26 cellular contexts compared by ENCODE assay signal in the genomic region with DNA sequence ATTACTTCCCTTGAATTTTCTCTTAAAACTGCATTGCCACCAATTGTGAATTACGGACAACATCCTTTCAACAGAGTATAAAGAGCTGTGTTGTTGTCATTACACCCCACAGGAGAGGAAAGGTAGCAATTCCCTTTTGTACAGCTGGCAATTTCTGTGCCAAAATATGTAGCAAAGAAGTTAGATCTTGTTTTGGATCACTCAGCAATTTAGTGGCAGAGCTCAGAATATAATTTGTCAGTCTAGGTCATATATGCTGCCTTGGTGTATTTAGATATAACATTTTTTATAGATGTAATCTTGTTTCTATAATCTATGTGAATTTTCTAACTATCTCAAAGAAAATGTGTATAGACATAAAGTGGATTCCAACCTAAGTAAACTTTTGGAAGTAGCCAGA. TPM values are rescaled to one million over a fixed set of nuclear protein-coding genes. Genes with fewer than 3 reads are reported as not detected.
A peak's percentile ranks its signal among the peaks of the same experiment; 100 is the strongest.
DNase-seq lines count a peak whose midpoint lies in the region; ATAC-seq and TF ChIP-seq lines count a peak whose summit lies in the region.
"Had no signal": no experiment of that assay in that cellular context is flagged by ENCODE, and none has a peak within 500 bp of the region (broad histone marks: within the 10 kb centered on the region; RNA-seq: fewer than 3 reads in every experiment).

No MANE protein-coding gene starts in this region.

- H3K27ac ChIP-seq in CD8-positive, alpha-beta T cell (ENCODE audit: low read depth, low read length): no peak overlapping the region
- H3K27ac ChIP-seq: brain microvascular endothelial cell, foreskin keratinocyte had no signal

- peaks cover 73% of the 10 kb centered on the region for H3K36me3 Mint-ChIP-seq in activated CD8-positive, alpha-beta memory T cell treated with anti-CD3 and anti-CD28 coated beads, Interleukin-2, amount 10 ng/mL, durations not matched to agents 7 days and 5 days
- H3K36me3 Mint-ChIP-seq in CD8-positive, alpha-beta T cell: peaks cover 82% of the 10 kb centered on the region
- H3K36me3 Mint-ChIP-seq in activated T-helper 1 cell treated with anti-CD3 and anti-CD28 coated beads, Interleukin-12 subunit alpha, Interleukin-12 subunit beta, Interleukin-2, Interleukin-4 antibody, amounts not matched to agents 30 ng/mL and 10 ng/mL and 1 ng/mL, durations not matched to agents 14 hours and 24 hours and 36 hours (ENCODE audit: low read depth): peaks cover 64% of the 10 kb centered on the region
- peaks cover 71% of the 10 kb centered on the region for H3K36me3 Mint-ChIP-seq in nephron (ENCODE audit: low read depth)

- peak overlapping the region; percentile 99 for H3K27ac Mint-ChIP-seq in activated CD8-positive, alpha-beta memory T cell treated with anti-CD3 and anti-CD28 coated beads, Interleukin-2, amount 10 ng/mL, durations not matched to agents 7 days and 5 days
- H3K27ac Mint-ChIP-seq in CD8-positive, alpha-beta T cell: peak overlapping the region; percentile 53
- H3K27ac Mint-ChIP-seq in activated T-helper 1 cell treated with anti-CD3 and anti-CD28 coated beads, Interleukin-12 subunit alpha, Interleukin-12 subunit beta, Interleukin-2, Interleukin-4 antibody, amounts not matched to agents 30 ng/mL and 10 ng/mL and 1 ng/mL, durations not matched to agents 14 hours and 24 hours and 36 hours: no peak overlapping the region
- H3K27ac Mint-ChIP-seq in nephron: peak overlapping the region; percentile 62 to 80 (median 78)

- TF ChIP-seq CTCF in CD8-positive, alpha-beta T cell (IDR thresholded peaks at IDR 0.05): no peak
- no peak for TF ChIP-seq CTCF in nephron (IDR thresholded peaks at IDR 0.05; ENCODE audit: unreplicated experiment in 3 of 3)

- POLR2A ChIA-PET in CD8-positive, alpha-beta T cell (lab: Charles Lee): no interaction called here

- no peaks in the 10 kb centered on the region for H3K4me1 ChIP-seq in CD8-positive, alpha-beta T cell (ENCODE audit: insufficient read depth, low read length)
- H3K4me1 ChIP-seq: foreskin keratinocyte had no signal

- peaks cover 69% of the 10 kb centered on the region for H3K4me1 Mint-ChIP-seq in activated CD8-positive, alpha-beta memory T cell treated with anti-CD3 and anti-CD28 coated beads, Interleukin-2, amount 10 ng/mL, durations not matched to agents 7 days and 5 days
- H3K4me1 Mint-ChIP-seq in CD8-positive, alpha-beta T cell (ENCODE audit: low read depth): peaks cover 14% of the 10 kb centered on the region
- H3K4me1 Mint-ChIP-seq in activated T-helper 1 cell treated with anti-CD3 and anti-CD28 coated beads, Interleukin-12 subunit alpha, Interleukin-12 subunit beta, Interleukin-2, Interleukin-4 antibody, amounts not matched to agents 30 ng/mL and 10 ng/mL and 1 ng/mL, durations not matched to agents 14 hours and 24 hours and 36 hours (ENCODE audit: low read depth): peaks cover 80% of the 10 kb centered on the region
- H3K4me1 Mint-ChIP-seq in nephron: peaks cover 29% of the 10 kb centered on the region
- H3K4me1 Mint-ChIP-seq: WTC11 had no signal

- no peaks in the 10 kb centered on the region for H3K27me3 ChIP-seq in CD8-positive, alpha-beta T cell (ENCODE audit: insufficient read depth, low read length)
- H3K27me3 ChIP-seq: BLaER1 treated with 17β-estradiol and CSF1 and Interleukin-3, amounts not matched to agents 10 nM and 100 nM; brain microvascular endothelial cell; foreskin keratinocyte had no signal

- peaks cover 29% of the 10 kb centered on the region for H3K36me3 ChIP-seq in CD8-positive, alpha-beta T cell (ENCODE audit: insufficient read depth, low read length)

- CTCF ChIA-PET in activated CD8-positive, alpha-beta memory T cell treated with anti-CD3 and anti-CD28 coated beads, Interleukin-2, amount 10 ng/mL, durations not matched to agents 7 days and 5 days (lab: Charles Lee): interaction anchor here (1.3 to 2.9 kb wide), 2 partner anchors 457 to 548 kb away, joined by 6 to 13 read pairs; no protein-coding TSS in a partner anchor
- CTCF ChIA-PET in CD8-positive, alpha-beta T cell (lab: Charles Lee): interaction anchor here (10.9 kb wide), 1 partner anchor 548 kb away, joined by 268 read pairs; no protein-coding TSS in a partner anchor

- no peaks in the 10 kb centered on the region for H3K9me3 Mint-ChIP-seq in activated CD8-positive, alpha-beta memory T cell treated with anti-CD3 and anti-CD28 coated beads, Interleukin-2, amount 10 ng/mL, durations not matched to agents 7 days and 5 days (ENCODE audit: low read depth)
- H3K9me3 Mint-ChIP-seq in CD8-positive, alpha-beta T cell: no peaks in the 10 kb centered on the region
- no peaks in the 10 kb centered on the region for H3K9me3 Mint-ChIP-seq in activated T-helper 1 cell treated with anti-CD3 and anti-CD28 coated beads, Interleukin-12 subunit alpha, Interleukin-12 subunit beta, Interleukin-2, Interleukin-4 antibody, amounts not matched to agents 30 ng/mL and 10 ng/mL and 1 ng/mL, durations not matched to agents 14 hours and 24 hours and 36 hours
- no peaks in the 10 kb centered on the region for H3K9me3 Mint-ChIP-seq in nephron
- H3K9me3 Mint-ChIP-seq: WTC11 had no signal

- intact Hi-C loops in CD8-positive, alpha-beta T cell (cut with DNase I, micrococcal nuclease): no loop called here
- intact Hi-C loops in activated T-helper 1 cell treated with anti-CD3 and anti-CD28 coated beads, Interleukin-12 subunit alpha, Interleukin-12 subunit beta, Interleukin-2, Interleukin-4 antibody, amounts not matched to agents 30 ng/mL and 10 ng/mL and 1 ng/mL, durations not matched to agents 14 hours and 24 hours and 36 hours (cut with micrococcal nuclease): loop anchor here (2.0 to 10.0 kb wide), 5 partner anchors 39 to 1177 kb away; a partner anchor contains a TSS

- H3K4me3 Mint-ChIP-seq in activated CD8-positive, alpha-beta memory T cell treated with anti-CD3 and anti-CD28 coated beads, Interleukin-2, amount 10 ng/mL, durations not matched to agents 7 days and 5 days: no peak overlapping the region
- no peak overlapping the region for H3K4me3 Mint-ChIP-seq in CD8-positive, alpha-beta T cell
- H3K4me3 Mint-ChIP-seq in activated T-helper 1 cell treated with anti-CD3 and anti-CD28 coated beads, Interleukin-12 subunit alpha, Interleukin-12 subunit beta, Interleukin-2, Interleukin-4 antibody, amounts not matched to agents 30 ng/mL and 10 ng/mL and 1 ng/mL, durations not matched to agents 14 hours and 24 hours and 36 hours: peak overlapping the region; percentile 53
- no peak overlapping the region for H3K4me3 Mint-ChIP-seq in nephron
- H3K4me3 Mint-ChIP-seq: WTC11 had no signal

- no peak for ATAC-seq in activated CD8-positive, alpha-beta memory T cell treated with anti-CD3 and anti-CD28 coated beads, Interleukin-2, amount 10 ng/mL, durations not matched to agents 7 days and 5 days
- ATAC-seq in CD8-positive, alpha-beta T cell: no peak
- ATAC-seq: foreskin keratinocyte, left colon, WTC11 had no signal

- no peaks in the 10 kb centered on the region for H3K27me3 Mint-ChIP-seq in activated CD8-positive, alpha-beta memory T cell treated with anti-CD3 and anti-CD28 coated beads, Interleukin-2, amount 10 ng/mL, durations not matched to agents 7 days and 5 days
- no peaks in the 10 kb centered on the region for H3K27me3 Mint-ChIP-seq in CD8-positive, alpha-beta T cell (ENCODE audit: low read depth)
- no peaks in the 10 kb centered on the region for H3K27me3 Mint-ChIP-seq in activated T-helper 1 cell treated with anti-CD3 and anti-CD28 coated beads, Interleukin-12 subunit alpha, Interleukin-12 subunit beta, Interleukin-2, Interleukin-4 antibody, amounts not matched to agents 30 ng/mL and 10 ng/mL and 1 ng/mL, durations not matched to agents 14 hours and 24 hours and 36 hours (ENCODE audit: insufficient read depth)
- H3K27me3 Mint-ChIP-seq in nephron (ENCODE audit: low read depth): no peaks in the 10 kb centered on the region

- no peaks in the 10 kb centered on the region for H3K9me3 ChIP-seq in CD8-positive, alpha-beta T cell (ENCODE audit: low read length)
- H3K9me3 ChIP-seq: BLaER1 treated with 17β-estradiol and CSF1 and Interleukin-3, amounts not matched to agents 10 nM and 100 nM; SK-N-SH had no signal

- no peak overlapping the region for H3K4me3 ChIP-seq in CD8-positive, alpha-beta T cell (ENCODE audit: low read depth, low read length)
- H3K4me3 ChIP-seq: BLaER1 treated with 17β-estradiol and CSF1 and Interleukin-3, amounts not matched to agents 10 nM and 100 nM had no signal

- DNase-seq in activated CD8-positive, alpha-beta memory T cell treated with anti-CD3 and anti-CD28 coated beads, Interleukin-2, amount 10 ng/mL, durations not matched to agents 7 days and 5 days: no peak
- DNase-seq in activated CD8-positive, alpha-beta memory T cell treated with anti-CD3 and anti-CD28 coated beads for 24 hours: no peak
- no peak for DNase-seq in CD8-positive, alpha-beta T cell
- no peak for DNase-seq in activated T-helper 1 cell treated with anti-CD3 and anti-CD28 coated beads, Interleukin-12 subunit alpha, Interleukin-12 subunit beta, Interleukin-2, Interleukin-4 antibody, amounts not matched to agents 30 ng/mL and 10 ng/mL and 1 ng/mL, durations not matched to agents 14 hours and 24 hours and 36 hours (ENCODE audit: low spot score)
- no peak for DNase-seq in occipital lobe (lab: John Stamatoyannopoulos, UW)
- no peak for DNase-seq in NCI-H187 treated with DMSO at 0.1 percent for 48 hours (lab: John Stamatoyannopoulos, UW)
- DNase-seq in NCI-H1417 (lab: John Stamatoyannopoulos, UW): no peak
- DNase-seq: ACHN; brain microvascular endothelial cell; Calu3; DND-41; effector memory CD4-positive, alpha-beta T cell; foreskin keratinocyte; H7; left colon; mesenchymal stem cell; NCI-H187; NCI-H526 treated with DMSO at 0.1 percent for 48 hours; RPMI8226; SK-N-SH; small intestine; stimulated activated CD4-positive, alpha-beta T cell treated with anti-CD3 and anti-CD28 coated beads, Interleukin-2, amount 100 ng/mL, for 24 hours; T1000 had no signal

RNA-seq across cellular contexts. Expression of a gene that starts 38.8 kb away (rescaled TPM):
- total RNA-seq in activated CD8-positive, alpha-beta memory T cell treated with anti-CD3 and anti-CD28 coated beads, Interleukin-2, amount 10 ng/mL, durations not matched to agents 7 days and 5 days: 10 to 100 TPM; 20.3 to 25.2 TPM
- total RNA-seq in CD8-positive, alpha-beta T cell: 10 to 100 TPM; 26.6 to 29.1 TPM
- total RNA-seq in activated T-helper 1 cell treated with anti-CD3 and anti-CD28 coated beads, Interleukin-12 subunit alpha, Interleukin-12 subunit beta, Interleukin-2, Interleukin-4 antibody, amounts not matched to agents 30 ng/mL and 10 ng/mL and 1 ng/mL, durations not matched to agents 14 hours and 24 hours and 36 hours: 30.0 and 30.8 TPM in 2 replicates
- total RNA-seq in occipital lobe: 15.9 TPM
